Comparison of ENCODE assay signal across 22 cellular contexts in the genomic region with DNA sequence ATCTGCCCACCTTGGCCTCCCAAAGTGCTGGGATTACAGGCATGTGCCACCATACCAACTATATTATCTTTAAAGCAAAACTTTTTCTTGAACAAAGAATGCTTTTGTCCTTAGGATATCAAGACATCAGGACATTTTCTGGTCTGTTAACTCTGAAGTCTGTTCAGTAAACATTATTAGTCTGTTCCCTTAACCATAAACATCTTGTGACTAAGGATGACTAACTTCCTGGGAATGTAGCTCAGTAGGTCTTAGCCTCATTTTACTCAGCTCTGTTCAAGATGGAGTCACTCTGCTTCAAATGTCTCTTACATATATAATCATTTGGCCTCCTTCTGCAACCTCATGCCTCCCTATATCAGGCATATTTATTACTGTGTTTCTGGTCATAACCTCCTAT.
A peak's percentile ranks its signal among the peaks of the same experiment; 100 is the strongest.
DNase-seq lines count a peak whose midpoint lies in the region; ATAC-seq, FAIRE-seq and TF ChIP-seq lines count a peak whose summit lies in the region.
"Had no signal": no experiment of that assay in that cellular context is flagged by ENCODE, and none has a peak within 500 bp of the region (broad histone marks: within the 10 kb centered on the region; RNA-seq: fewer than 3 reads in every experiment).

No MANE protein-coding gene starts in this region.

- no peak for TF ChIP-seq CTCF in fibroblast of villous mesenchyme (IDR thresholded peaks at IDR 0.05; ENCODE audit: insufficient read depth, low read depth, low read length)

- FAIRE-seq in urothelium cell line (lab: Jason Lieb, UNC): no peak
- FAIRE-seq in H54 (lab: Jason Lieb, UNC): no peak
- FAIRE-seq: A204.1 had no signal

- TF ChIP-seq POLR2A in H54 (IDR thresholded peaks at IDR 0.05; ENCODE audit: low read depth, low read length): no peak

- DNase-seq in DMS53 (lab: John Stamatoyannopoulos, UW) (peak; percentile 37), DMS53 treated with DMSO at 0.1 percent for 48 hours (lab: John Stamatoyannopoulos, UW; ENCODE audit: unreplicated experiment) (no peak), SW480 (ENCODE audit: low spot score) (peak; percentile 0), fibroblast of villous mesenchyme (ENCODE audit: low read depth) (peak; percentile 58), urothelium cell line (ENCODE audit: low spot score) (peak; percentile 1), H54 (ENCODE audit: insufficient read length, low spot score) (no peak), hippocampal formation (lab: John Stamatoyannopoulos, UW) (no peak)
- DNase-seq: activated CD4-positive, CD25-positive, alpha-beta regulatory T cell treated with anti-CD3 and anti-CD28 coated beads, Interleukin-2, amount 50 U/mL, for 72 hours; activated T-cell treated with anti-CD3 and anti-CD28 coated beads for 4 hours; Calu3; central memory CD4-positive, alpha-beta T cell; hypothalamus; KBM-7; lower lobe of right lung; NCI-H446 treated with DMSO at 0.1 percent for 48 hours; right cardiac atrium; stimulated activated CD4-positive, alpha-beta T cell treated with anti-CD3 and anti-CD28 coated beads, Interleukin-4, amount 100 ng/mL, for 1 hour; T-helper 2 cell had no signal

- no peak overlapping the region for H3K4me3 ChIP-seq in fibroblast of villous mesenchyme (ENCODE audit: low read depth, low read length)
- H3K4me3 ChIP-seq: GM23338, lower lobe of right lung, tibial nerve had no signal

- no peak for ATAC-seq in GM18867 (IDR thresholded peaks at IDR 0.05; ENCODE audit: unreplicated experiment)
- ATAC-seq: GM23338, lower lobe of right lung, right cardiac atrium had no signal

Comparison
In these comparisons a context has a peak if more than half of its experiments do, and no peak if none do; other contexts are left out.
1. DNase-seq: peak in DMS53 (single experiment), SW480 (single experiment), fibroblast of villous mesenchyme (single experiment) and urothelium cell line (single experiment); none in DMS53 treated with DMSO at 0.1 percent for 48 hours (single experiment), H54 (single experiment) and hippocampal formation (0 of 2).